ENCODE assay signal across 24 cellular contexts in genomic region chr7:124390301-124390700, GRCh38.
A peak's percentile ranks its signal among the peaks of the same experiment; 100 is the strongest.
DNase-seq lines count a peak whose midpoint lies in the region; ATAC-seq and TF ChIP-seq lines count a peak whose summit lies in the region.
"Had no signal": no experiment of that assay in that cellular context is flagged by ENCODE, and none has a peak within 500 bp of the region (broad histone marks: within the 10 kb centered on the region; RNA-seq: fewer than 3 reads in every experiment).

No MANE protein-coding gene starts in this region.

- intact Hi-C loops in dorsolateral prefrontal cortex (cut with DNase I), result loop anchor here in 1 of 2 donors (10.0 kb wide), 1 partner anchor 374 kb away; the partner anchor contains the start of gene GPR37

- H3K4me3 ChIP-seq in dorsolateral prefrontal cortex, result peak overlapping the region in 2 of 59 donors; percentile 6 to 22
- H3K4me3 ChIP-seq in suprapubic skin, result no peak overlapping the region
- H3K4me3 ChIP-seq: BLaER1 treated with 17β-estradiol and CSF1 and Interleukin-3, amounts not matched to agents 10 nM and 100 nM; GM12878; HAP-1 had no signal

- DNase-seq in NCI-H69 (lab: John Stamatoyannopoulos, UW), result peak; percentile 11
- no peak for DNase-seq in dorsolateral prefrontal cortex
- DNase-seq in renal cortical epithelial cell (ENCODE audit: low read depth), result peak; percentile 13
- no peak for DNase-seq in COLO829 (ENCODE audit: low spot score)
- no peak for DNase-seq in NCI-H1092 treated with DMSO at 0.1 percent for 48 hours (lab: John Stamatoyannopoulos, UW)
- DNase-seq in suprapubic skin (ENCODE audit: low spot score in 2 of 2), result no peak
- DNase-seq: CD4-positive, alpha-beta T cell; COR-L47; GDM1; GOT3; KBM-7; MV-4-11; NCI-H1105 treated with DMSO at 0.1 percent for 48 hours; NCI-H146; NCI-H2029; NCI-H446 treated with DMSO at 0.1 percent for 48 hours; NCI-H526; Right ventricle myocardium superior; RPMI8226 had no signal

- H3K27ac ChIP-seq in dorsolateral prefrontal cortex, result peak overlapping the region; percentile 24 to 94 (median 82)
- peak overlapping the region; percentile 80 for H3K27ac ChIP-seq in layer of hippocampus (ENCODE audit: low read depth, low read length)
- H3K27ac ChIP-seq in suprapubic skin, result no peak overlapping the region
- H3K27ac ChIP-seq: BLaER1 treated with 17β-estradiol and CSF1 and Interleukin-3, amounts not matched to agents 10 nM and 100 nM had no signal

- H3K36me3 ChIP-seq in suprapubic skin, result no peaks in the 10 kb centered on the region
- H3K36me3 ChIP-seq: BLaER1 treated with 17β-estradiol and CSF1 and Interleukin-3, amounts not matched to agents 10 nM and 100 nM; HAP-1 had no signal

- no peak for TF ChIP-seq EP300 in suprapubic skin (IDR thresholded peaks at IDR 0.05)

- ATAC-seq in HG03280 (IDR thresholded peaks at IDR 0.05; ENCODE audit: unreplicated experiment), result no peak
- ATAC-seq: GM12878 had no signal

- 43% methylated on average over 1 of the region's 1 CpG for WGBS in suprapubic skin

- TF ChIP-seq CTCF in dorsolateral prefrontal cortex (IDR thresholded peaks at IDR 0.05 in 54 of 56, conservative IDR thresholded peaks at IDR 0.05 in 2 of 56; ENCODE audit: low read depth in 1 of 56, partially characterized antibody in 56 of 56), result peak in 3 of 56 donors; percentile 5 to 29 (median 25)
- no peak for TF ChIP-seq CTCF in suprapubic skin (IDR thresholded peaks at IDR 0.05)

- H3K4me1 ChIP-seq in suprapubic skin, result no peaks in the 10 kb centered on the region
- H3K4me1 ChIP-seq: HAP-1 had no signal

- H3K27me3 ChIP-seq in dorsolateral prefrontal cortex (no peaks in the 10 kb centered on the region), layer of hippocampus (ENCODE audit: control insufficient read depth, insufficient read depth, low read length) (no peaks in the 10 kb centered on the region), suprapubic skin (no peaks in the 10 kb centered on the region)
- H3K27me3 ChIP-seq: BLaER1 treated with 17β-estradiol and CSF1 and Interleukin-3, amounts not matched to agents 10 nM and 100 nM had no signal

- TF ChIP-seq POLR2A in suprapubic skin (IDR thresholded peaks at IDR 0.05), result no peak

- no peaks in the 10 kb centered on the region for H3K9me3 ChIP-seq in suprapubic skin
- H3K9me3 ChIP-seq: BLaER1 treated with 17β-estradiol and CSF1 and Interleukin-3, amounts not matched to agents 10 nM and 100 nM; HAP-1 had no signal

Comparison
In these comparisons a context has a peak if more than half of its experiments do, and no peak if none do; other contexts are left out.
1. DNase-seq: peak in NCI-H69 (single experiment) and renal cortical epithelial cell (single experiment); none in dorsolateral prefrontal cortex (0 of 10), COLO829 (single experiment), NCI-H1092 treated with DMSO at 0.1 percent for 48 hours (single experiment) and suprapubic skin (0 of 2).